Comparison of ENCODE assay signal across 8 cellular contexts in genomic region chr10:110843031-110843430, GRCh38. TPM values are rescaled to one million over a fixed set of nuclear protein-coding genes. Genes with fewer than 3 reads are reported as not detected.
DNase-seq lines count a peak whose midpoint lies in the region; ATAC-seq and TF ChIP-seq lines count a peak whose summit lies in the region.

No MANE protein-coding gene starts in this region.

- intact Hi-C loops in Right ventricle myocardium inferior (cut with DNase I): no loop called here

- H3K27me3 ChIP-seq in liver (ENCODE audit: control insufficient read depth in 4 of 4, insufficient read depth in 4 of 4, low read length in 3 of 4): no peaks in the 10 kb centered on the region

- no peak overlapping the region for H3K9ac ChIP-seq in liver (ENCODE audit: low read depth in 1 of 2, low read length in 2 of 2)

- no peak for TF ChIP-seq CTCF in liver (IDR thresholded peaks at IDR 0.05; ENCODE audit: low read depth, low read length, missing input control)

- H3K27ac ChIP-seq in liver (ENCODE audit: low read depth in 1 of 2, low read length in 2 of 2): no peak overlapping the region

- no peaks in the 10 kb centered on the region for H3K9me3 ChIP-seq in liver (ENCODE audit: control insufficient read depth in 4 of 4, low read length in 3 of 4)

- ATAC-seq in HG02938 (IDR thresholded peaks at IDR 0.05; ENCODE audit: unreplicated experiment): peak; percentile 84
- ATAC-seq in esophagus mucosa: no peak
- ATAC-seq in Right ventricle myocardium inferior: no peak

- no peak overlapping the region for H3K4me3 ChIP-seq in liver (ENCODE audit: low read depth in 1 of 3, low read length in 3 of 3)

- peaks cover 22 to 54% (median 33%) of the 10 kb centered on the region in 4 donors for H3K4me1 ChIP-seq in liver (ENCODE audit: control insufficient read depth in 4 of 4, insufficient read depth in 4 of 4, low read length in 3 of 4)

- no peaks in the 10 kb centered on the region for H3K36me3 ChIP-seq in liver (ENCODE audit: control insufficient read depth in 4 of 4, insufficient read depth in 3 of 4, low read depth in 1 of 4, low read length in 3 of 4)

- no peak for TF ChIP-seq RAD21 in liver (IDR thresholded peaks at IDR 0.05)

- WGBS in liver: 43% methylated on average over 2 of the region's 2 CpGs

- DNase-seq in activated naive CD4-positive, alpha-beta T cell treated with Interleukin-2 at 50 U/mL for 16 hours: peak; percentile 43
- no peak for DNase-seq in activated naive CD4-positive, alpha-beta T cell (lab: John Stamatoyannopoulos, UW)
- peak; percentile 18 to 87 (median 32) for DNase-seq in T-helper 1 cell
- DNase-seq in NCI-H1092 treated with DMSO at 0.1 percent for 48 hours (lab: John Stamatoyannopoulos, UW): no peak
- no peak for DNase-seq in Right ventricle myocardium inferior (ENCODE audit: missing footprints)

TF ChIP-seq in liver, 16 proteins besides CTCF, POLR2A, EP300 and RAD21:
- TF ChIP-seq ATF3 (IDR thresholded peaks at IDR 0.05) (no peak), SP1 (IDR thresholded peaks at IDR 0.05) (peak; percentile 8)

RNA-seq across cellular contexts. Expression of gene PDCD4, which starts 28.7 kb away (rescaled TPM):
- 10 to 100 TPM; 25.9 to 94.4 TPM for total RNA-seq in liver
- polyA plus RNA-seq in liver: 10 to 100 TPM; 14.7 to 24.3 TPM
- total RNA-seq in esophagus mucosa: 144 TPM
- 71.6 TPM for total RNA-seq in Right ventricle myocardium inferior

Comparison
In these comparisons a context has a peak if more than half of its experiments do, and no peak if none do; other contexts are left out.
1. DNase-seq: peak in activated naive CD4-positive, alpha-beta T cell treated with Interleukin-2 at 50 U/mL for 16 hours (single experiment) and T-helper 1 cell (5 of 5); none in activated naive CD4-positive, alpha-beta T cell (0 of 4), NCI-H1092 treated with DMSO at 0.1 percent for 48 hours (single experiment) and Right ventricle myocardium inferior (single experiment).